In genomic region chr7:16634292-16634738, GRCh38 we compare ENCODE assay signal across 16 cellular contexts. TPM values are rescaled to one million over a fixed set of nuclear protein-coding genes. Genes with fewer than 3 reads are reported as not detected.
DNase-seq lines count a peak whose midpoint lies in the region; ATAC-seq and TF ChIP-seq lines count a peak whose summit lies in the region.
"Had no signal": no experiment of that assay in that cellular context is flagged by ENCODE, and none has a peak within 500 bp of the region (broad histone marks: within the 10 kb centered on the region; RNA-seq: fewer than 3 reads in every experiment).

No MANE protein-coding gene starts in this region.

- H3K9me3 ChIP-seq in colonic mucosa (no peaks in the 10 kb centered on the region), neutrophil (no peaks in the 10 kb centered on the region), upper lobe of right lung (no peaks in the 10 kb centered on the region)
- H3K9me3 ChIP-seq: esophagus squamous epithelium had no signal

- H3K4me1 ChIP-seq in colonic mucosa (no peaks in the 10 kb centered on the region), neutrophil (ENCODE audit: control insufficient read depth in 1 of 2, insufficient read depth in 1 of 2, low read depth in 1 of 2, low read length in 1 of 2) (peaks cover 13 to 18% of the 10 kb centered on the region in 2 experiments), upper lobe of right lung (peaks cover 8% of the 10 kb centered on the region)

- peak overlapping the region in 1 of 2 donors; percentile 35 for H3K9ac ChIP-seq in colonic mucosa (ENCODE audit: low read depth in 2 of 2, low read length in 2 of 2)

- H3K4me3 ChIP-seq in colonic mucosa (no peak overlapping the region), neutrophil (ENCODE audit: low read depth in 1 of 2, low read length in 1 of 2) (no peak overlapping the region), upper lobe of right lung (no peak overlapping the region)
- H3K4me3 ChIP-seq: dorsolateral prefrontal cortex, esophagus squamous epithelium, skin epidermis had no signal

- H3K27ac ChIP-seq in colonic mucosa (peak overlapping the region; percentile 67), neutrophil (peak overlapping the region; percentile 21), upper lobe of right lung (no peak overlapping the region)

- DNase-seq in colonic mucosa (peak; percentile 43), left cardiac atrium (no peak), upper lobe of right lung (no peak), NCI-H146 (lab: John Stamatoyannopoulos, UW) (no peak)
- no peak for DNase-seq in activated CD4-positive, alpha-beta T cell treated with anti-CD3 and anti-CD28 coated beads for 48 hours
- DNase-seq: activated CD4-positive, alpha-beta T cell treated with anti-CD3 and anti-CD28 coated beads for 1 hour; activated naive CD4-positive, alpha-beta T cell treated with Interleukin-2 at 50 U/mL for 16 hours; DMS153; dorsolateral prefrontal cortex; esophagus squamous epithelium; NCI-H1048; SHP77; stimulated activated naive B cell treated with anti-CD40 and anti-IgM and Interleukin-4, amounts not matched to agents 10 μg/mL and 1 μg/mL and 100 μg/mL, for 72 hours had no signal

- H3K27me3 ChIP-seq in colonic mucosa (no peaks in the 10 kb centered on the region), neutrophil (no peaks in the 10 kb centered on the region), upper lobe of right lung (no peaks in the 10 kb centered on the region)
- H3K27me3 ChIP-seq: dorsolateral prefrontal cortex, esophagus squamous epithelium had no signal

- ATAC-seq in left cardiac atrium (peak; percentile 53 to 91), upper lobe of right lung (peak; percentile 74), SK-N-SH treated with all-trans-retinoic acid at 6 μM for 48 hours (no peak)
- ATAC-seq: stimulated activated naive B cell treated with anti-CD40 and anti-IgM and Interleukin-4, amounts not matched to agents 10 μg/mL and 1 μg/mL and 100 μg/mL, for 72 hours had no signal

- TF ChIP-seq CTCF in colonic mucosa (IDR thresholded peaks at IDR 0.05): no peak
- no peak for TF ChIP-seq CTCF in neutrophil (IDR thresholded peaks at IDR 0.05)
- no peak for TF ChIP-seq CTCF in upper lobe of right lung (IDR thresholded peaks at IDR 0.05)

- no peaks in the 10 kb centered on the region for H3K36me3 ChIP-seq in colonic mucosa
- H3K36me3 ChIP-seq in neutrophil: no peaks in the 10 kb centered on the region
- H3K36me3 ChIP-seq in upper lobe of right lung: peaks cover 5% of the 10 kb centered on the region

- intact Hi-C loops in colonic mucosa (cut with DNase I): no loop called here
- intact Hi-C loops in left cardiac atrium (cut with DNase I): no loop called here
- intact Hi-C loops in upper lobe of right lung (cut with DNase I): no loop called here

TF ChIP-seq in SK-N-SH treated with all-trans-retinoic acid at 6 μM for 48 hours, 23 proteins besides CTCF, POLR2A, EP300 and RAD21:
- TF ChIP-seq ISL1 (CRISPR knock-in tag; IDR thresholded peaks at IDR 0.05): no peak
- TF ChIP-seq TSHZ2 (CRISPR knock-in tag; IDR thresholded peaks at IDR 0.05): no peak
- TF ChIP-seq CSDC2 (CRISPR knock-in tag; IDR thresholded peaks at IDR 0.05): no peak
- TF ChIP-seq ZNF70 (CRISPR knock-in tag; IDR thresholded peaks at IDR 0.05): no peak

RNA-seq across cellular contexts. Expression of gene ANKMY2, which starts 11.2 kb away (rescaled TPM):
- total RNA-seq in colonic mucosa (10 to 100 TPM; 17.8 to 31.4 TPM), left cardiac atrium (10 to 100 TPM; 25.1 to 28.6 TPM), upper lobe of right lung (12.3 TPM)

RNA-seq across cellular contexts. Expression of gene BZW2, which starts 11.7 kb away (rescaled TPM):
- 10 to 100 TPM; 56.1 to 73.8 TPM for total RNA-seq in colonic mucosa
- 100 to 1,000 TPM; 133 to 144 TPM for total RNA-seq in left cardiac atrium
- 28.0 TPM for total RNA-seq in upper lobe of right lung
